In genomic region chr4:86921608-86922252, GRCh38 we compare ENCODE assay signal across 13 cellular contexts. TPM values are rescaled to one million over a fixed set of nuclear protein-coding genes. Genes with fewer than 3 reads are reported as not detected.
A peak's percentile ranks its signal among the peaks of the same experiment; 100 is the strongest.
DNase-seq lines count a peak whose midpoint lies in the region; ATAC-seq and FAIRE-seq lines count a peak whose summit lies in the region.
"Had no signal": no experiment of that assay in that cellular context is flagged by ENCODE, and none has a peak within 500 bp of the region (broad histone marks: within the 10 kb centered on the region; RNA-seq: fewer than 3 reads in every experiment).

No MANE protein-coding gene starts in this region.

- H3K9me3 ChIP-seq in adipocyte (ENCODE audit: control insufficient read depth, low read length) = no peaks in the 10 kb centered on the region
- H3K9me3 ChIP-seq: A549, prostate gland had no signal

- peaks cover 73% of the 10 kb centered on the region for H3K4me1 ChIP-seq in ACC112 (ENCODE audit: control insufficient read depth, insufficient read depth, low read length, unreplicated experiment)
- peaks cover 65% of the 10 kb centered on the region for H3K4me1 ChIP-seq in adipocyte (ENCODE audit: control insufficient read depth, insufficient read depth, low read length)
- H3K4me1 ChIP-seq in mesendoderm (ENCODE audit: control insufficient read depth, low read depth, low read length) = no peaks in the 10 kb centered on the region
- H3K4me1 ChIP-seq: prostate gland had no signal

- no peak for ATAC-seq in HG03460 (IDR thresholded peaks at IDR 0.05; ENCODE audit: unreplicated experiment)
- no peak for ATAC-seq in GM21825 (IDR thresholded peaks at IDR 0.05; ENCODE audit: unreplicated experiment)

- no peak for FAIRE-seq in GM19239 (lab: Jason Lieb, UNC)
- FAIRE-seq: A549 had no signal

- no peak overlapping the region for H3K4me2 ChIP-seq in mesendoderm (ENCODE audit: low read length)
- H3K4me2 ChIP-seq: A549, KMS-11 had no signal

- H3K27ac ChIP-seq in ACC112 (ENCODE audit: low read depth, low read length) (peak overlapping the region; percentile 79), mesendoderm (ENCODE audit: low read depth, low read length) (no peak overlapping the region)
- H3K27ac ChIP-seq: KMS-11, prostate gland had no signal

- no peak overlapping the region for H2BK5ac ChIP-seq in mesendoderm (ENCODE audit: low read length)

- H4K5ac ChIP-seq in mesendoderm (ENCODE audit: low read length) = no peak overlapping the region

- DNase-seq in LHCN-M2 (ENCODE audit: low read depth) = peak; percentile 53
- DNase-seq in adipocyte (ENCODE audit: low read depth) = peak; percentile 92
- peak; percentile 62 for DNase-seq in iris pigment epithelial cell (ENCODE audit: low read depth)
- no peak for DNase-seq in mesendoderm
- DNase-seq in GM19239 (ENCODE audit: insufficient read length, low spot score) = no peak

- no peak overlapping the region for H2AFZ ChIP-seq in ACC112 (ENCODE audit: low read length, unreplicated experiment)

- no peak overlapping the region for H4K8ac ChIP-seq in mesendoderm (ENCODE audit: low read depth, low read length)

- H3K9ac ChIP-seq in adipocyte (ENCODE audit: low read length) (peak overlapping the region; percentile 85), mesendoderm (ENCODE audit: low read length) (no peak overlapping the region)
- H3K9ac ChIP-seq: KMS-11 had no signal

- H3K79me2 ChIP-seq in ACC112 (ENCODE audit: control insufficient read depth, insufficient read depth, low read length, unreplicated experiment) (no peaks in the 10 kb centered on the region), mesendoderm (ENCODE audit: control insufficient read depth, insufficient read depth, low read length) (no peaks in the 10 kb centered on the region)

- no peak overlapping the region for H2AK5ac ChIP-seq in mesendoderm (ENCODE audit: low read length)

- H3K79me1 ChIP-seq in mesendoderm (ENCODE audit: low read length) = no peaks in the 10 kb centered on the region

- H3K23ac ChIP-seq in mesendoderm (ENCODE audit: low read length) = no peak overlapping the region

- H3K27me3 ChIP-seq in ACC112 (ENCODE audit: insufficient read depth, low read length) = no peaks in the 10 kb centered on the region
- H3K27me3 ChIP-seq in adipocyte (replicated peaks; ENCODE audit: control insufficient read depth, insufficient read depth, low read length) = no peaks in the 10 kb centered on the region
- H3K27me3 ChIP-seq in mesendoderm (ENCODE audit: insufficient read depth, low read length, poor library complexity) = no peaks in the 10 kb centered on the region

- no peak overlapping the region for H3K56ac ChIP-seq in mesendoderm (ENCODE audit: low read length)

- no peak overlapping the region for H3K18ac ChIP-seq in mesendoderm (ENCODE audit: low read length)

- no CpG with 5 or more reads among the region's 1 CpG for WGBS in mesendoderm (ENCODE audit: extremely low coverage, insufficient coverage, low lambda C conversion rate)

- no peak overlapping the region for H2BK120ac ChIP-seq in mesendoderm (ENCODE audit: low read depth, low read length)

- H3K4me3 ChIP-seq in ACC112 (ENCODE audit: low read depth, low read length) (no peak overlapping the region), adipocyte (ENCODE audit: low read length) (peak overlapping the region; percentile 39), mesendoderm (ENCODE audit: low read length) (no peak overlapping the region)
- H3K4me3 ChIP-seq: A549, prostate gland had no signal

- H3K4ac ChIP-seq in mesendoderm (ENCODE audit: low read depth, low read length) = no peak overlapping the region

- H2BK15ac ChIP-seq in mesendoderm (replicated peaks; ENCODE audit: low read depth) = no peak overlapping the region

- 0 out of 2 replicates have a peak, but pooled peaks cover 3% of the 10 kb centered on the region for H3K36me3 ChIP-seq in ACC112 (ENCODE audit: insufficient read depth, low read length)
- H3K36me3 ChIP-seq in adipocyte (ENCODE audit: control insufficient read depth, insufficient read depth, low read length, severe bottlenecking) = no peaks in the 10 kb centered on the region
- H3K36me3 ChIP-seq in mesendoderm (ENCODE audit: control insufficient read depth, insufficient read depth, low read length) = no peaks in the 10 kb centered on the region
- H3K36me3 ChIP-seq: prostate gland had no signal

RNA-seq across cellular contexts. Expression of gene AFF1, which starts 13.1 kb away (rescaled TPM):
- total RNA-seq in LHCN-M2 (2014; rRNA removed) = 3.8 and 7.1 TPM in 2 replicates
- 1.8 TPM for polyA plus RNA-seq in LHCN-M2 (2012)
- polyA plus RNA-seq in mesendoderm (2013, experiment 1 of 2) = 39.7 TPM
- polyA plus RNA-seq in mesendoderm (2013, experiment 2 of 2) = 39.1 TPM

RNA-seq across cellular contexts. Expression of gene C4orf36, which starts 29.5 kb away (rescaled TPM):
- 0.06 TPM in 1 of 2 replicates, not detected in the other for total RNA-seq in LHCN-M2 (2014; rRNA removed)
- not detected for polyA plus RNA-seq in LHCN-M2 (2012)
- 2.2 TPM for polyA plus RNA-seq in mesendoderm (2013, experiment 1 of 2)
- 1.5 TPM for polyA plus RNA-seq in mesendoderm (2013, experiment 2 of 2)
- total RNA-seq: CD4-positive, alpha-beta T cell; natural killer cell had no signal

Comparison
In these comparisons a context has a peak if more than half of its experiments do, and no peak if none do; other contexts are left out.
1. DNase-seq: peak in LHCN-M2 (single experiment), adipocyte (single experiment) and iris pigment epithelial cell (single experiment); none in mesendoderm (single experiment) and GM19239 (single experiment).